Comparison of ENCODE assay signal across 3 cellular contexts in the genomic region with DNA sequence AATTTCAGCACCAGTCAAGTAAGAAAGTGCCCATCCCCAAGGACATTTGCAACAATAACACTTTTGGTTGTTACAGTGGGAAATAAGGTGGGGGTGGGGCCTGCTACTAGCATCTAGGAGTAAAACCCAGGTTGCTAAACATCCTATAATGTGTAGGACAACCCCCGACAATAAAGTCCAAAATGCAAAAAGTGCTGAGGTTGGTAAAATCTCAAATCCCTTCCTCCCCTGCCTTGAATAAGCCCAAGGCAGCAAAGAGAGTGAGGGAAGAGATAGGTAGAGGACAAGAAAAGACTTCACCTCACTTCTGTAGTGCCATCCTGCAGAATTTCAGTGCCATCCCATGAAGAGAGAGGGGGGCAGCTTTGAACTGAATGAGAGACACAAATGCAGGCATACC.
TF ChIP-seq lines count a peak whose summit lies in the region.

No MANE protein-coding gene starts in this region.

TF ChIP-seq in A549, 52 proteins besides CTCF, POLR2A, EP300 and RAD21:
- TF ChIP-seq JUN (IDR thresholded peaks at IDR 0.05), result no peak
- no peak for TF ChIP-seq HOXB5 (CRISPR knock-in tag; IDR thresholded peaks at IDR 0.05)
- TF ChIP-seq EHF (CRISPR knock-in tag; IDR thresholded peaks at IDR 0.05), result no peak
- TF ChIP-seq CHD2 (IDR thresholded peaks at IDR 0.05; ENCODE audit: low read length, partially characterized antibody), result no peak
- no peak for TF ChIP-seq ESRRA (IDR thresholded peaks at IDR 0.05; ENCODE audit: borderline replicate concordance, low read length)
- TF ChIP-seq MAFK (IDR thresholded peaks at IDR 0.05; ENCODE audit: partially characterized antibody), result peak; percentile 82

TF ChIP-seq in IMR-90, 13 proteins besides CTCF, POLR2A, EP300 and RAD21:
- TF ChIP-seq MAFK (IDR thresholded peaks at IDR 0.05; ENCODE audit: low read depth, low read length) (peak; percentile 76), MAZ (IDR thresholded peaks at IDR 0.05; ENCODE audit: borderline replicate concordance, low read depth, low read length) (no peak)

TF ChIP-seq in K562, 482 proteins besides CTCF, POLR2A, EP300 and RAD21:
- TF ChIP-seq TAL1 (IDR thresholded peaks at IDR 0.05) (no peak), ZNF316 (IDR thresholded peaks at IDR 0.05) (peak; percentile 76), MAFF (IDR thresholded peaks at IDR 0.05; ENCODE audit: low read length) (peak; percentile 58), MAFK (IDR thresholded peaks at IDR 0.05; ENCODE audit: low read length) (peak; percentile 67), C11orf30 (IDR thresholded peaks at IDR 0.05; ENCODE audit: low read depth) (peak; percentile 64), ZFPM2 (CRISPR knock-in tag; IDR thresholded peaks at IDR 0.05) (no peak), MIER1 (IDR thresholded peaks at IDR 0.05; ENCODE audit: low read depth) (no peak), MAFG (tag; conservative IDR thresholded peaks at IDR 0.05) (peak; percentile 62)
